Comparison of ENCODE assay signal across 27 cellular contexts in the genomic region with DNA sequence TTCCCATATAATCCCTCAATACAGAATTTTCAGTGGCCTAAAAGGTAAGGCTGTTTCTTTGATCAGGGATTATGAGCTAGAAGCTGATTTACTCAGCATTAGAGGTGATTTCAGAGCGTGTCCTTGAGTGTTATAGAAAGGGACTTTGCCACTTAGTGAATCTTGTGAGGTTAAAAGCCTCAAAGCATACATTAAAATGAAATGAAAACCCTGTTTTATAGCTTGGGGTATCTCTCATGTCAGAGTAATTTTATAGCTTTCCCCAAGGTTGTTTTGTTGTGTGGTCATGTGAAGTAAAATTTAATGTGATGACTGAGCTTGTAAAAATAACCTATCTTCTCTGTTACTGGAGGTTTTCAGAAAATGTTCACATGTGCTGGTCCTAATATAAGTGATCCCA.
"Had no signal": no experiment of that assay in that cellular context is flagged by ENCODE, and none has a peak within 500 bp of the region (broad histone marks: within the 10 kb centered on the region; RNA-seq: fewer than 3 reads in every experiment).

No MANE protein-coding gene starts in this region.

- H3K27me3 ChIP-seq: ovary, stomach, testis, thyroid gland, transverse colon, upper lobe of left lung, vagina had no signal

- DNase-seq: immature natural killer cell; kidney; left colon; left ventricle myocardium inferior; mesendoderm; naive B cell; natural killer cell; ovary; posterior cingulate gyrus; retina; right cardiac atrium; stimulated activated CD4-positive, alpha-beta T cell treated with anti-CD3 and anti-CD28 coated beads, Interleukin-12 subunit alpha, Interleukin-12 subunit beta, amount 100 ng/mL, for 4 hours; stimulated activated CD4-positive, alpha-beta T cell treated with anti-CD3 and anti-CD28 coated beads, Interleukin-15, amount 100 ng/mL, for 24 hours; stimulated activated CD4-positive, alpha-beta T cell treated with anti-CD3 and anti-CD28 coated beads, Interleukin-2, amount 100 ng/mL, for 24 hours; stimulated activated CD4-positive, alpha-beta T cell treated with anti-CD3 and anti-CD28 coated beads, Interleukin-4, amount 100 ng/mL, for 1 hour; stimulated activated naive B cell treated with anti-CD40 and anti-IgM and Interleukin-4, amounts not matched to agents 10 μg/mL and 1 μg/mL and 100 μg/mL, for 72 hours; stimulated activated naive CD8-positive, alpha-beta T cell treated with anti-CD3 and anti-CD28 coated beads, Interleukin-15, Interleukin-2, amounts not matched to agents 100 U/mL and 50 U/mL, for 24 hours; stomach; testis; thyroid gland; transverse colon; upper lobe of left lung had no signal

- H3K36me3 ChIP-seq: left ventricle myocardium inferior, ovary, prostate gland, stomach, thyroid gland, transverse colon, upper lobe of left lung, vagina had no signal

- H3K4me1 ChIP-seq: left ventricle myocardium inferior, prostate gland, stomach, testis, transverse colon, upper lobe of left lung, vagina had no signal

- H3K4me3 ChIP-seq: left ventricle myocardium inferior, lung, ovary, prostate gland, skin epidermis, stomach, testis, thyroid gland, transverse colon, upper lobe of left lung, vagina had no signal

- H3K27ac ChIP-seq: left ventricle myocardium inferior, ovary, prostate gland, skin epidermis, stomach, testis, thyroid gland, transverse colon, upper lobe of left lung, vagina had no signal

- H3K9me3 ChIP-seq: left ventricle myocardium inferior, ovary, prostate gland, stomach, testis, thyroid gland, transverse colon, upper lobe of left lung, vagina had no signal

- ATAC-seq: left colon; natural killer cell; right cardiac atrium; sciatic nerve; stimulated activated naive B cell treated with anti-CD40 and anti-IgM and Interleukin-4, amounts not matched to agents 10 μg/mL and 1 μg/mL and 100 μg/mL, for 72 hours; stimulated activated naive CD8-positive, alpha-beta T cell treated with anti-CD3 and anti-CD28 coated beads, Interleukin-15, Interleukin-2, amounts not matched to agents 100 U/mL and 50 U/mL, for 24 hours had no signal
